2 cellular contexts compared by ENCODE assay signal in genomic region chr5:134101686-134102439, GRCh38.
TF ChIP-seq lines count a peak whose summit lies in the region.

No MANE protein-coding gene starts in this region.

TF ChIP-seq in HCT116, 20 proteins besides CTCF, POLR2A, EP300 and RAD21:
- TF ChIP-seq YY1 (IDR thresholded peaks at IDR 0.05; ENCODE audit: extremely low read depth, insufficient replicate concordance, low read depth, low read length) (peak; percentile 35), CBX3 (IDR thresholded peaks at IDR 0.05; ENCODE audit: low read depth) (no peak)

TF ChIP-seq in SK-N-SH, 30 proteins besides CTCF, POLR2A, EP300 and RAD21:
- TF ChIP-seq YY1 (IDR thresholded peaks at IDR 0.05; ENCODE audit: low read depth) (no peak), SMC3 (IDR thresholded peaks at IDR 0.05; ENCODE audit: low read depth, low read length) (peak; percentile 56; the same call in 1 of the 2 replicates)
